Comparison of ENCODE assay signal across 10 cellular contexts in genomic region chr17:18191071-18191667, GRCh38. TPM values are rescaled to one million over a fixed set of nuclear protein-coding genes. Genes with fewer than 3 reads are reported as not detected.
DNase-seq lines count a peak whose midpoint lies in the region; ATAC-seq and TF ChIP-seq lines count a peak whose summit lies in the region.
"Had no signal": no experiment of that assay in that cellular context is flagged by ENCODE, and none has a peak within 500 bp of the region (broad histone marks: within the 10 kb centered on the region; RNA-seq: fewer than 3 reads in every experiment).

No MANE protein-coding gene starts in this region.

- H3K27me3 ChIP-seq in Loucy (ENCODE audit: insufficient read depth, low read length, poor library complexity, severe bottlenecking) (no peaks in the 10 kb centered on the region), right lobe of liver (no peaks in the 10 kb centered on the region), stomach smooth muscle (ENCODE audit: control insufficient read depth in 1 of 2, insufficient read depth in 2 of 2, low read length in 2 of 2) (no peaks in the 10 kb centered on the region)
- H3K27me3 ChIP-seq: neural progenitor cell had no signal

- peak overlapping the region; percentile 19 for H3K9ac ChIP-seq in Loucy (ENCODE audit: low read depth, low read length, poor library complexity, severe bottlenecking)
- H3K9ac ChIP-seq in stomach smooth muscle (ENCODE audit: low read length in 2 of 2), result no peak overlapping the region
- H3K9ac ChIP-seq: neural progenitor cell had no signal

- no peaks in the 10 kb centered on the region for H3K9me3 ChIP-seq in Loucy (ENCODE audit: insufficient read depth, low read depth, low read length)
- no peaks in the 10 kb centered on the region for H3K9me3 ChIP-seq in right lobe of liver
- no peaks in the 10 kb centered on the region for H3K9me3 ChIP-seq in stomach smooth muscle (ENCODE audit: control insufficient read depth in 2 of 2, low read length in 2 of 2)

- H3K79me2 ChIP-seq in Loucy (ENCODE audit: insufficient read depth, low read length), result peaks cover 99% of the 10 kb centered on the region

- H3K4me3 ChIP-seq in Loucy (ENCODE audit: low read length, poor library complexity, severe bottlenecking) (peak overlapping the region; percentile 97), right lobe of liver (no peak overlapping the region), stomach smooth muscle (ENCODE audit: low read length in 2 of 2) (peak overlapping the region in 1 of 2 donors; percentile 52)
- H3K4me3 ChIP-seq: neural progenitor cell had no signal

- no peaks in the 10 kb centered on the region for H3K9me2 ChIP-seq in Loucy (replicated peaks; ENCODE audit: low read depth, low read length)

- peak; percentile 65 to 68 (median 66) for ATAC-seq in right lobe of liver
- no peak for ATAC-seq in HG02571 (IDR thresholded peaks at IDR 0.05; ENCODE audit: unreplicated experiment)

- H3K36me3 ChIP-seq in Loucy (ENCODE audit: insufficient read depth, low read length) (peaks cover 42% of the 10 kb centered on the region; the same call in 1 of the 2 replicates), right lobe of liver (peaks cover 0 to 19% (median 8%) of the 10 kb centered on the region in 4 donors), stomach smooth muscle (ENCODE audit: control insufficient read depth in 2 of 2, insufficient read depth in 2 of 2, low read length in 2 of 2) (peaks cover 17 to 18% of the 10 kb centered on the region in 2 donors)

- peaks cover 92% of the 10 kb centered on the region for H4K20me1 ChIP-seq in Loucy (ENCODE audit: insufficient read depth, low read length, poor library complexity, severe bottlenecking)

- DNase-seq in right lobe of liver (peak in 2 of 3 donors; percentile 46 to 60), occipital lobe (lab: John Stamatoyannopoulos, UW) (no peak), GM20000 (ENCODE audit: low spot score) (no peak)
- DNase-seq in activated CD4-positive, alpha-beta T cell treated with anti-CD3 and anti-CD28 coated beads for 1 hour, result no peak
- DNase-seq: NCI-H1694 had no signal

- peak overlapping the region; percentile 49 for H3K27ac ChIP-seq in cingulate gyrus (ENCODE audit: low read depth, low read length)
- H3K27ac ChIP-seq in right lobe of liver, result peak overlapping the region in 2 of 3 donors; percentile 38 to 51
- peak overlapping the region; percentile 55 for H3K27ac ChIP-seq in stomach smooth muscle (ENCODE audit: low read length)
- H3K27ac ChIP-seq: neural progenitor cell had no signal

- peaks cover 56% of the 10 kb centered on the region for H3K4me1 ChIP-seq in Loucy (ENCODE audit: insufficient read depth, low read length, poor library complexity, severe bottlenecking)
- H3K4me1 ChIP-seq in right lobe of liver, result peaks cover 0 to 58% (median 20%) of the 10 kb centered on the region in 4 donors
- H3K4me1 ChIP-seq in stomach smooth muscle (ENCODE audit: control insufficient read depth, insufficient read depth, low read length), result peaks cover 62% of the 10 kb centered on the region

- intact Hi-C loops in right lobe of liver (cut with DNase I), result no loop called here

- TF ChIP-seq POLR2A in right lobe of liver (IDR thresholded peaks at IDR 0.05), result no peak

- H3F3A ChIP-seq in Loucy (ENCODE audit: low read depth), result no peaks in the 10 kb centered on the region

- H3K4me2 ChIP-seq in Loucy (ENCODE audit: low read depth, low read length, poor library complexity, severe bottlenecking), result peak overlapping the region; percentile 94
- H3K4me2 ChIP-seq: neural progenitor cell had no signal

- H2AFZ ChIP-seq in Loucy (ENCODE audit: low read length), result no peak overlapping the region
- H2AFZ ChIP-seq: neural progenitor cell had no signal

- WGBS in right lobe of liver (ENCODE audit: insufficient coverage, low coverage, low lambda C conversion rate, missing lambda C conversion rate), result 11% methylated on average over 4 of the region's 5 CpGs

- TF ChIP-seq CTCF in Loucy (conservative IDR thresholded peaks at IDR 0.05; ENCODE audit: low read length), result no peak
- TF ChIP-seq CTCF in right lobe of liver (IDR thresholded peaks at IDR 0.05), result no peak
- no peak for TF ChIP-seq CTCF in GM20000 (IDR thresholded peaks at IDR 0.05; ENCODE audit: extremely low read depth, missing control alignments)

RNA-seq across cellular contexts. Expression of gene ALKBH5, which starts 7.5 kb away (rescaled TPM):
- 10 to 100 TPM; 57.5 to 71.8 (median 66.1) TPM for total RNA-seq in right lobe of liver
- total RNA-seq in occipital lobe, result 79.7 TPM

RNA-seq across cellular contexts. Expression of gene LLGL1, which starts 34.3 kb away (rescaled TPM):
- total RNA-seq in right lobe of liver (1 to 10 TPM; 2.0 to 8.6 (median 2.8) TPM), occipital lobe (34.0 TPM)

Comparison
In these comparisons a context has a peak if more than half of its experiments do, and no peak if none do; other contexts are left out.
1. DNase-seq: peak in right lobe of liver (2 of 3); none in occipital lobe (single experiment), GM20000 (single experiment) and activated CD4-positive, alpha-beta T cell treated with anti-CD3 and anti-CD28 coated beads for 1 hour (single experiment).
2. Peak in every context shown above with its lines, with median percentiles within 50 percentile points of each other: H3K27ac ChIP-seq.